8 cellular contexts compared by ENCODE assay signal in genomic region chr6:30615219-30615957, GRCh38. TPM values are rescaled to one million over a fixed set of nuclear protein-coding genes. Genes with fewer than 3 reads are reported as not detected.
DNase-seq lines count a peak whose midpoint lies in the region; ATAC-seq and TF ChIP-seq lines count a peak whose summit lies in the region.

No MANE protein-coding gene starts in this region.

- H3K9ac ChIP-seq in parathyroid adenoma = peak overlapping the region; percentile 98

- intact Hi-C loops in CD4-positive, alpha-beta memory T cell (cut with micrococcal nuclease) = loop anchor here (5.0 kb wide), 1 partner anchor 548 kb away; the partner anchor contains the start of gene PPP1R11
- intact Hi-C loops in heart left ventricle (cut with DNase I) = loop anchor here in 5 of 10 donors (1.0 to 5.0 kb wide), 5 partner anchors 57 to 127 kb away; partner anchors contain the start of genes TUBB (in 2 of the 5), DHX16 (in 1 of the 5), FLOT1 (in 1 of the 5) and GNL1 (in 1 of the 5)

- WGBS in heart left ventricle, 4 donors = 0 to 1% (median 0%) methylated on average over 10 of the region's 10 CpGs

- H3K79me2 ChIP-seq in parathyroid adenoma = peaks cover 36% of the 10 kb centered on the region

- H3K4me1 ChIP-seq in CD4-positive, alpha-beta memory T cell (ENCODE audit: insufficient read depth, low read length) = peaks cover 60% of the 10 kb centered on the region
- peaks cover 0 to 58% (median 53%) of the 10 kb centered on the region in 12 donors for H3K4me1 ChIP-seq in heart left ventricle
- H3K4me1 ChIP-seq in parathyroid adenoma = peaks cover 27% of the 10 kb centered on the region

- ATAC-seq in activated naive CD8-positive, alpha-beta T cell treated with anti-CD3 and anti-CD28 coated beads, Interleukin-2, amount 10 ng/mL, durations not matched to agents 7 days and 5 days (ENCODE audit: low read depth) = no peak
- ATAC-seq in heart left ventricle (no peak), omental fat pad (ENCODE audit: low FRiP score) (no peak), HG03045 (IDR thresholded peaks at IDR 0.05; ENCODE audit: unreplicated experiment) (no peak)

- H3K4me1 Mint-ChIP-seq in CD4-positive, alpha-beta memory T cell = peaks cover 32 to 77% (median 50%) of the 10 kb centered on the region in 4 donors
- peaks cover 43% of the 10 kb centered on the region for H3K4me1 Mint-ChIP-seq in activated naive CD8-positive, alpha-beta T cell treated with anti-CD3 and anti-CD28 coated beads, Interleukin-2, amount 10 ng/mL, durations not matched to agents 7 days and 5 days

- no peaks in the 10 kb centered on the region for H3K27me3 ChIP-seq in CD4-positive, alpha-beta memory T cell (ENCODE audit: insufficient read depth, low read length)
- H3K27me3 ChIP-seq in heart left ventricle = no peaks in the 10 kb centered on the region
- no peaks in the 10 kb centered on the region for H3K27me3 ChIP-seq in parathyroid adenoma (ENCODE audit: control insufficient read depth, insufficient read depth, low read length)

- H3K4me3 ChIP-seq in CD4-positive, alpha-beta memory T cell (ENCODE audit: low read length in 2 of 2) = peak overlapping the region; percentile 91 to 94
- H3K4me3 ChIP-seq in heart left ventricle (peak overlapping the region; percentile 57 to 92 (median 78)), parathyroid adenoma (ENCODE audit: low read depth, low read length) (peak overlapping the region; percentile 100)

- peaks cover 0 to 19% (median 2%) of the 10 kb centered on the region in 8 donors for H3K9me3 Mint-ChIP-seq in CD4-positive, alpha-beta memory T cell
- H3K9me3 Mint-ChIP-seq in activated naive CD8-positive, alpha-beta T cell treated with anti-CD3 and anti-CD28 coated beads, Interleukin-2, amount 10 ng/mL, durations not matched to agents 7 days and 5 days = no peaks in the 10 kb centered on the region

- H3K4me2 ChIP-seq in parathyroid adenoma (ENCODE audit: low read length) = peak overlapping the region; percentile 99

- POLR2A ChIA-PET in CD4-positive, alpha-beta memory T cell (lab: Charles Lee; ENCODE audit: partially characterized antibody) = interaction anchor here (0.6 to 5.0 kb wide), 56 partner anchors 10 to 926 kb away, joined by 3 to 132 read pairs (median 6); partner anchors contain the start of genes ABCF1, ATAT1, C6orf136 and DDX39B
- POLR2A ChIA-PET in activated naive CD8-positive, alpha-beta T cell treated with anti-CD3 and anti-CD28 coated beads, Interleukin-2, amount 10 ng/mL, durations not matched to agents 7 days and 5 days (lab: Charles Lee) = interaction anchor here (0.6 to 4.8 kb wide), 42 partner anchors 9 to 967 kb away, joined by 3 to 75 read pairs (median 4); partner anchors contain the start of genes ABCF1, ATAT1, DHX16 and FLOT1

- peak overlapping the region; percentile 97 to 100 (median 100) for H3K4me3 Mint-ChIP-seq in CD4-positive, alpha-beta memory T cell
- H3K4me3 Mint-ChIP-seq in activated naive CD8-positive, alpha-beta T cell treated with anti-CD3 and anti-CD28 coated beads, Interleukin-2, amount 10 ng/mL, durations not matched to agents 7 days and 5 days = peak overlapping the region; percentile 95

- no peak overlapping the region for H2AFZ ChIP-seq in parathyroid adenoma

- H3K36me3 ChIP-seq in CD4-positive, alpha-beta memory T cell (ENCODE audit: insufficient read depth, low read length) = peaks cover 20% of the 10 kb centered on the region
- H3K36me3 ChIP-seq in heart left ventricle (peaks cover 0 to 55% (median 27%) of the 10 kb centered on the region in 9 donors), parathyroid adenoma (ENCODE audit: control insufficient read depth, insufficient read depth, low read length) (peaks cover 15% of the 10 kb centered on the region)

- peaks cover 35 to 48% of the 10 kb centered on the region in 2 donors for H3K36me3 Mint-ChIP-seq in CD4-positive, alpha-beta memory T cell
- peaks cover 53% of the 10 kb centered on the region for H3K36me3 Mint-ChIP-seq in activated naive CD8-positive, alpha-beta T cell treated with anti-CD3 and anti-CD28 coated beads, Interleukin-2, amount 10 ng/mL, durations not matched to agents 7 days and 5 days

- H3K27ac ChIP-seq in CD4-positive, alpha-beta memory T cell (ENCODE audit: low read depth, low read length) = peak overlapping the region; percentile 94
- H3K27ac ChIP-seq in heart left ventricle (peak overlapping the region; percentile 90 to 99 (median 96)), parathyroid adenoma (peak overlapping the region; percentile 98)

- no peak for TF ChIP-seq POLR2A in heart left ventricle (IDR thresholded peaks at IDR 0.05)

- no peaks in the 10 kb centered on the region for H3K9me3 ChIP-seq in CD4-positive, alpha-beta memory T cell (ENCODE audit: control insufficient read depth in 1 of 2, low read length in 2 of 2)
- H3K9me3 ChIP-seq in heart left ventricle (no peaks in the 10 kb centered on the region), parathyroid adenoma (ENCODE audit: control insufficient read depth, low read length) (no peaks in the 10 kb centered on the region)

- TF ChIP-seq CTCF in heart left ventricle (IDR thresholded peaks at IDR 0.05) = no peak
- no peak for TF ChIP-seq CTCF in parathyroid adenoma (IDR thresholded peaks at IDR 0.05)
- no peak for TF ChIP-seq CTCF in omental fat pad (IDR thresholded peaks at IDR 0.05)

- peaks cover 0 to 1% of the 10 kb centered on the region in 2 donors for H3K27me3 Mint-ChIP-seq in CD4-positive, alpha-beta memory T cell
- no peaks in the 10 kb centered on the region for H3K27me3 Mint-ChIP-seq in activated naive CD8-positive, alpha-beta T cell treated with anti-CD3 and anti-CD28 coated beads, Interleukin-2, amount 10 ng/mL, durations not matched to agents 7 days and 5 days

- CTCF ChIA-PET in CD4-positive, alpha-beta memory T cell (lab: Charles Lee; ENCODE audit: partially characterized antibody) = interaction anchor here (1.0 to 4.8 kb wide), 14 partner anchors 10 to 162 kb away, joined by 3 to 34 read pairs (median 6); partner anchors contain the start of gene ABCF1

- peak; percentile 49 to 63 (median 56) for DNase-seq in CD4-positive, alpha-beta memory T cell
- DNase-seq in HT-29 (ENCODE audit: low spot score) (peak; percentile 63), NOMO-1 treated with dmso at 0.1 percent for 144 hours (lab: John Stamatoyannopoulos, UW; ENCODE audit: unreplicated experiment) (peak; percentile 49), heart left ventricle (peak in 4 of 5 donors; percentile 36 to 48 (median 38)), omental fat pad (ENCODE audit: low spot score) (no peak)
- DNase-seq in activated naive CD8-positive, alpha-beta T cell treated with anti-CD3 and anti-CD28 coated beads, Interleukin-2, amount 10 ng/mL, durations not matched to agents 7 days and 5 days = no peak

- H3K27ac Mint-ChIP-seq in CD4-positive, alpha-beta memory T cell = peak overlapping the region; percentile 100
- peak overlapping the region; percentile 98 for H3K27ac Mint-ChIP-seq in activated naive CD8-positive, alpha-beta T cell treated with anti-CD3 and anti-CD28 coated beads, Interleukin-2, amount 10 ng/mL, durations not matched to agents 7 days and 5 days

RNA-seq across cellular contexts. Expression of gene PPP1R10, which starts 1.7 kb away (rescaled TPM):
- total RNA-seq in CD4-positive, alpha-beta memory T cell = 100 to 1,000 TPM; 224 to 231 TPM
- polyA plus RNA-seq in CD4-positive, alpha-beta memory T cell = 10 to 100 TPM in 1 of 2 donors, 1 to 10 TPM in 1; 8.5 to 30.6 TPM
- 50.3 and 51.5 TPM in 2 replicates for total RNA-seq in HT-29 (2014; rRNA removed; shearing (Covaris generic))
- total RNA-seq in activated naive CD8-positive, alpha-beta T cell treated with anti-CD3 and anti-CD28 coated beads, Interleukin-2, amount 10 ng/mL, durations not matched to agents 7 days and 5 days = 100 to 1,000 TPM; 140 to 151 TPM
- total RNA-seq in heart left ventricle = 10 to 100 TPM; 21.7 to 44.9 (median 29.9) TPM
- polyA plus RNA-seq in heart left ventricle = 1 to 10 TPM; 9.4 to 9.6 TPM
- total RNA-seq in omental fat pad = 10 to 100 TPM; 26.3 to 89.4 (median 42.0) TPM

RNA-seq across cellular contexts. Expression of gene MRPS18B, which starts 2.3 kb away (rescaled TPM):
- 10 to 100 TPM; 44.4 to 46.3 TPM for total RNA-seq in CD4-positive, alpha-beta memory T cell
- polyA plus RNA-seq in CD4-positive, alpha-beta memory T cell = 100 to 1,000 TPM; 112 to 126 TPM
- total RNA-seq in HT-29 (2014; rRNA removed; shearing (Covaris generic)) = 55.4 and 66.8 TPM in 2 replicates
- total RNA-seq in activated naive CD8-positive, alpha-beta T cell treated with anti-CD3 and anti-CD28 coated beads, Interleukin-2, amount 10 ng/mL, durations not matched to agents 7 days and 5 days = 10 to 100 TPM; 43.8 to 44.5 TPM
- total RNA-seq in heart left ventricle = 100 to 1,000 TPM in 6 of 9 donors, 10 to 100 TPM in 3; 84.2 to 160 (median 122) TPM
- 100 to 1,000 TPM; 102 to 219 TPM for polyA plus RNA-seq in heart left ventricle
- 10 to 100 TPM; 35.7 to 67.4 (median 43.0) TPM for total RNA-seq in omental fat pad

RNA-seq across cellular contexts. Expression of gene ATAT1, which starts 11.3 kb away (rescaled TPM):
- total RNA-seq in CD4-positive, alpha-beta memory T cell = 1 to 10 TPM; 8.3 to 9.4 TPM
- polyA plus RNA-seq in CD4-positive, alpha-beta memory T cell = 1 to 10 TPM in 1 of 2 donors, under 1 TPM in 1; 0.29 to 1.9 TPM
- 8.3 and 9.2 TPM in 2 replicates for total RNA-seq in HT-29 (2014; rRNA removed; shearing (Covaris generic))
- 10 to 100 TPM; 11.2 to 13.5 TPM for total RNA-seq in activated naive CD8-positive, alpha-beta T cell treated with anti-CD3 and anti-CD28 coated beads, Interleukin-2, amount 10 ng/mL, durations not matched to agents 7 days and 5 days
- total RNA-seq in heart left ventricle = 1 to 10 TPM; 1.1 to 7.0 (median 3.3) TPM
- polyA plus RNA-seq in heart left ventricle = 1 to 10 TPM; 2.7 to 3.5 TPM
- 1 to 10 TPM; 3.2 to 7.1 (median 5.8) TPM for total RNA-seq in omental fat pad

RNA-seq across cellular contexts. Expression of gene C6orf136, which starts 31.5 kb away (rescaled TPM):
- 10 to 100 TPM; 29.3 to 35.0 TPM for total RNA-seq in CD4-positive, alpha-beta memory T cell
- polyA plus RNA-seq in CD4-positive, alpha-beta memory T cell = 10 to 100 TPM in 1 of 2 donors, 1 to 10 TPM in 1; 6.2 to 16.0 TPM
- 14.5 and 18.6 TPM in 2 replicates for total RNA-seq in HT-29 (2014; rRNA removed; shearing (Covaris generic))
- 10 to 100 TPM; 33.5 to 34.3 TPM for total RNA-seq in activated naive CD8-positive, alpha-beta T cell treated with anti-CD3 and anti-CD28 coated beads, Interleukin-2, amount 10 ng/mL, durations not matched to agents 7 days and 5 days
- total RNA-seq in heart left ventricle = 10 to 100 TPM; 27.9 to 58.9 (median 47.4) TPM
- polyA plus RNA-seq in heart left ventricle = 10 to 100 TPM; 46.0 to 79.3 TPM
- 10 to 100 TPM in 1 of 4 donors, 1 to 10 TPM in 3; 4.7 to 11.2 (median 7.3) TPM for total RNA-seq in omental fat pad

RNA-seq across cellular contexts. Expression of gene ABCF1, which starts 44.1 kb away (rescaled TPM):
- total RNA-seq in CD4-positive, alpha-beta memory T cell = 10 to 100 TPM; 60.8 to 66.8 TPM
- polyA plus RNA-seq in CD4-positive, alpha-beta memory T cell = 10 to 100 TPM in 1 of 2 donors, 1 to 10 TPM in 1; 7.5 to 46.6 TPM
- total RNA-seq in HT-29 (2014; rRNA removed; shearing (Covaris generic)) = 57.3 and 73.4 TPM in 2 replicates
- 10 to 100 TPM; 67.5 to 70.4 TPM for total RNA-seq in activated naive CD8-positive, alpha-beta T cell treated with anti-CD3 and anti-CD28 coated beads, Interleukin-2, amount 10 ng/mL, durations not matched to agents 7 days and 5 days
- total RNA-seq in heart left ventricle = 10 to 100 TPM; 35.1 to 49.0 (median 39.8) TPM
- polyA plus RNA-seq in heart left ventricle = 10 to 100 TPM; 28.0 to 76.8 TPM
- total RNA-seq in omental fat pad = 10 to 100 TPM; 34.4 to 86.0 (median 51.1) TPM

Comparison
In these comparisons a context has a peak if more than half of its experiments do, and no peak if none do; other contexts are left out.
1. DNase-seq: peak in CD4-positive, alpha-beta memory T cell (5 of 5), HT-29 (single experiment), NOMO-1 treated with dmso at 0.1 percent for 144 hours (single experiment) and heart left ventricle (4 of 5); none in activated naive CD8-positive, alpha-beta T cell treated with anti-CD3 and anti-CD28 coated beads, Interleukin-2, amount 10 ng/mL, durations not matched to agents 7 days and 5 days (single experiment) and omental fat pad (single experiment).
2. Peak in every context shown above with its lines, with median percentiles within 50 percentile points of each other: H3K27ac ChIP-seq and H3K4me3 ChIP-seq.